29 cellular contexts compared by ENCODE assay signal in genomic region chr19:44817725-44818469, GRCh38.
"Had no signal": no experiment of that assay in that cellular context is flagged by ENCODE, and none has a peak within 500 bp of the region (broad histone marks: within the 10 kb centered on the region; RNA-seq: fewer than 3 reads in every experiment).

No MANE protein-coding gene starts in this region.

- FAIRE-seq: frontal cortex, islet of Langerhans, pancreas, TTC549 had no signal

- H3K27ac Mint-ChIP-seq: activated CD4-positive, alpha-beta memory T cell treated with anti-CD3 and anti-CD28 coated beads for 36 hours; activated naive CD4-positive, alpha-beta T cell treated with anti-CD3 and anti-CD28 coated beads for 36 hours; activated naive CD8-positive, alpha-beta T cell treated with anti-CD3 and anti-CD28 coated beads, Interleukin-2, amount 10 ng/mL, durations not matched to agents 7 days and 5 days; activated T-helper 1 cell treated with anti-CD3 and anti-CD28 coated beads, Interleukin-12 subunit alpha, Interleukin-12 subunit beta, Interleukin-2, Interleukin-4 antibody, amounts not matched to agents 30 ng/mL and 10 ng/mL and 1 ng/mL, durations not matched to agents 14 hours and 24 hours and 36 hours; brain; nephron had no signal

- H3K27me3 Mint-ChIP-seq: activated CD4-positive, alpha-beta memory T cell treated with anti-CD3 and anti-CD28 coated beads for 36 hours; activated naive CD8-positive, alpha-beta T cell treated with anti-CD3 and anti-CD28 coated beads, Interleukin-2, amount 10 ng/mL, durations not matched to agents 7 days and 5 days had no signal

- H3K9me3 Mint-ChIP-seq: activated CD4-positive, alpha-beta memory T cell treated with anti-CD3 and anti-CD28 coated beads for 36 hours; activated naive CD4-positive, alpha-beta T cell treated with anti-CD3 and anti-CD28 coated beads for 36 hours; activated naive CD8-positive, alpha-beta T cell treated with anti-CD3 and anti-CD28 coated beads, Interleukin-2, amount 10 ng/mL, durations not matched to agents 7 days and 5 days; activated T-helper 1 cell treated with anti-CD3 and anti-CD28 coated beads, Interleukin-12 subunit alpha, Interleukin-12 subunit beta, Interleukin-2, Interleukin-4 antibody, amounts not matched to agents 30 ng/mL and 10 ng/mL and 1 ng/mL, durations not matched to agents 14 hours and 24 hours and 36 hours; nephron had no signal

- H3K4me3 Mint-ChIP-seq: activated CD4-positive, alpha-beta memory T cell treated with anti-CD3 and anti-CD28 coated beads for 36 hours; activated naive CD4-positive, alpha-beta T cell treated with anti-CD3 and anti-CD28 coated beads for 36 hours; activated naive CD8-positive, alpha-beta T cell treated with anti-CD3 and anti-CD28 coated beads, Interleukin-2, amount 10 ng/mL, durations not matched to agents 7 days and 5 days; activated T-helper 1 cell treated with anti-CD3 and anti-CD28 coated beads, Interleukin-12 subunit alpha, Interleukin-12 subunit beta, Interleukin-2, Interleukin-4 antibody, amounts not matched to agents 30 ng/mL and 10 ng/mL and 1 ng/mL, durations not matched to agents 14 hours and 24 hours and 36 hours; brain; nephron had no signal

- H3K4me1 Mint-ChIP-seq: activated naive CD8-positive, alpha-beta T cell treated with anti-CD3 and anti-CD28 coated beads, Interleukin-2, amount 10 ng/mL, durations not matched to agents 7 days and 5 days had no signal

- H3K36me3 Mint-ChIP-seq: activated CD4-positive, alpha-beta memory T cell treated with anti-CD3 and anti-CD28 coated beads for 36 hours; activated naive CD8-positive, alpha-beta T cell treated with anti-CD3 and anti-CD28 coated beads, Interleukin-2, amount 10 ng/mL, durations not matched to agents 7 days and 5 days had no signal

- DNase-seq: activated CD4-positive, alpha-beta memory T cell treated with anti-CD3 and anti-CD28 coated beads for 36 hours; activated CD4-positive, alpha-beta T cell treated with anti-CD3 and anti-CD28 coated beads for 48 hours; activated CD8-positive, alpha-beta memory T cell treated with anti-CD3 and anti-CD28 coated beads, Interleukin-2, amount 50 U/mL, for 4 hours; activated effector memory CD4-positive, alpha-beta T cell treated with anti-CD3 and anti-CD28 coated beads, Interleukin-2, amount 50 U/mL, for 16 hours; activated naive CD4-positive, alpha-beta T cell treated with anti-CD3 and anti-CD28 coated beads for 36 hours; activated naive CD8-positive, alpha-beta T cell treated with anti-CD3 and anti-CD28 coated beads, Interleukin-2, amount 10 ng/mL, durations not matched to agents 7 days and 5 days; activated T-cell treated with anti-CD3 and anti-CD28 coated beads, Interleukin-2, amount 50 U/mL, for 1 hour; cerebellar nuclear complex; colonic mucosa; dorsolateral prefrontal cortex; effector memory CD4-positive, alpha-beta T cell; left ventricle myocardium superior; mucosa of descending colon; pancreas; psoas muscle; stimulated activated CD4-positive, alpha-beta T cell treated with anti-CD3 and anti-CD28 coated beads, Interleukin-15, amount 100 ng/mL, for 24 hours; stimulated activated CD4-positive, alpha-beta T cell treated with anti-CD3 and anti-CD28 coated beads, Interleukin-2, amount 100 ng/mL, for 24 hours; stimulated activated naive CD4-positive, alpha-beta T cell treated with Interleukin-2 at 50 U/mL for 16 hours; T-helper 9 cell; testis; trophoblast cell; uterus; WERI-Rb-1 had no signal
